ENCODE assay signal across 1 cellular context in genomic region chr9:127909839-127910273, GRCh38.
TF ChIP-seq lines count a peak whose summit lies in the region.

No MANE protein-coding gene starts in this region.

TF ChIP-seq in IMR-90, 13 proteins besides CTCF, POLR2A, EP300 and RAD21:
- TF ChIP-seq ELK1 (IDR thresholded peaks at IDR 0.05; ENCODE audit: borderline replicate concordance, low read depth, low read length) (no peak), CEBPB (IDR thresholded peaks at IDR 0.05; ENCODE audit: low read depth, low read length) (no peak), MAFK (IDR thresholded peaks at IDR 0.05; ENCODE audit: low read depth, low read length) (no peak), MXI1 (IDR thresholded peaks at IDR 0.05; ENCODE audit: borderline replicate concordance, low read depth, low read length) (no peak), RCOR1 (IDR thresholded peaks at IDR 0.05; ENCODE audit: insufficient replicate concordance, low read length) (no peak), SMC3 (IDR thresholded peaks at IDR 0.05; ENCODE audit: low read depth, low read length) (no peak), USF2 (IDR thresholded peaks at IDR 0.05; ENCODE audit: low read depth, low read length) (no peak), MAZ (IDR thresholded peaks at IDR 0.05; ENCODE audit: borderline replicate concordance, low read depth, low read length) (no peak), CHD1 (IDR thresholded peaks at IDR 0.05; ENCODE audit: low read depth, low read length) (no peak), NFE2L2 (IDR thresholded peaks at IDR 0.05; ENCODE audit: low read depth, low read length) (no peak), BHLHE40 (IDR thresholded peaks at IDR 0.05; ENCODE audit: low read depth, low read length) (no peak), RFX5 (IDR thresholded peaks at IDR 0.05; ENCODE audit: low read depth, low read length) (no peak)
